8 cellular contexts compared by ENCODE assay signal in genomic region chr13:109610517-109610916, GRCh38.
DNase-seq lines count a peak whose midpoint lies in the region; ATAC-seq and TF ChIP-seq lines count a peak whose summit lies in the region.

No MANE protein-coding gene starts in this region.

- no peak overlapping the region for H3K27ac ChIP-seq in CD4-positive, alpha-beta T cell (ENCODE audit: low read depth, low read length)
- no peak overlapping the region for H3K27ac ChIP-seq in smooth muscle cell (ENCODE audit: low read depth)

- 77% methylated on average over 4 of the region's 4 CpGs for WGBS in smooth muscle cell (ENCODE audit: low lambda C conversion rate)

- no peaks in the 10 kb centered on the region for H4K20me1 ChIP-seq in smooth muscle cell (ENCODE audit: low read depth)

- ATAC-seq in CD4-positive, alpha-beta T cell (ENCODE audit: poor library complexity) = peak; percentile 74
- ATAC-seq in HG02798 (IDR thresholded peaks at IDR 0.05; ENCODE audit: poor library complexity, unreplicated experiment) (peak; percentile 62), GM18517 (IDR thresholded peaks at IDR 0.05; ENCODE audit: unreplicated experiment) (no peak), HG03521 (IDR thresholded peaks at IDR 0.05; ENCODE audit: unreplicated experiment) (no peak)
- ATAC-seq in activated CD4-positive, CD25-positive, alpha-beta regulatory T cell treated with anti-CD3 and anti-CD28 coated beads, Interleukin-2, amount 50 U/mL, for 24 hours = no peak

- H3K27ac Mint-ChIP-seq in CD4-positive, alpha-beta T cell = no peak overlapping the region
- H3K27ac Mint-ChIP-seq in activated CD4-positive, alpha-beta T cell treated with anti-CD3 and anti-CD28 coated beads, Interleukin-2, amount 10 ng/mL, durations not matched to agents 24 days and 14 days = no peak overlapping the region

- H2AFZ ChIP-seq in smooth muscle cell (ENCODE audit: low read depth) = no peak overlapping the region

- H3K36me3 ChIP-seq in smooth muscle cell (ENCODE audit: low read depth) = no peaks in the 10 kb centered on the region

- H3K9me3 Mint-ChIP-seq in CD4-positive, alpha-beta T cell = no peaks in the 10 kb centered on the region
- H3K9me3 Mint-ChIP-seq in activated CD4-positive, alpha-beta T cell treated with anti-CD3 and anti-CD28 coated beads, Interleukin-2, amount 10 ng/mL, durations not matched to agents 24 days and 14 days = no peaks in the 10 kb centered on the region

- no peak overlapping the region for H3K9ac ChIP-seq in smooth muscle cell (ENCODE audit: low read depth)

- H3F3A ChIP-seq in smooth muscle cell (ENCODE audit: low read depth) = no peaks in the 10 kb centered on the region

- POLR2A ChIA-PET in CD4-positive, alpha-beta T cell (lab: Charles Lee) = interaction anchor here (0.9 kb wide), 1 partner anchor 174 kb away, joined by 3 read pairs; no protein-coding TSS in a partner anchor

- no peaks in the 10 kb centered on the region for H3K4me1 ChIP-seq in smooth muscle cell (ENCODE audit: low read depth)

- H3K79me2 ChIP-seq in smooth muscle cell (ENCODE audit: low read depth) = no peaks in the 10 kb centered on the region

- H3K4me3 ChIP-seq in foreskin fibroblast (ENCODE audit: low read depth in 1 of 2, low read length in 2 of 2) (no peak overlapping the region), smooth muscle cell (no peak overlapping the region)

- no peak overlapping the region for H3K4me2 ChIP-seq in smooth muscle cell

- H3K36me3 Mint-ChIP-seq in CD4-positive, alpha-beta T cell (ENCODE audit: low read depth) = no peaks in the 10 kb centered on the region
- no peaks in the 10 kb centered on the region for H3K36me3 Mint-ChIP-seq in activated CD4-positive, alpha-beta T cell treated with anti-CD3 and anti-CD28 coated beads, Interleukin-2, amount 10 ng/mL, durations not matched to agents 24 days and 14 days (ENCODE audit: low read depth)

- no peaks in the 10 kb centered on the region for H3K9me3 ChIP-seq in CD4-positive, alpha-beta T cell (ENCODE audit: control insufficient read depth, low read length)
- no peaks in the 10 kb centered on the region for H3K9me3 ChIP-seq in smooth muscle cell (replicated peaks; ENCODE audit: low read depth)

- H3K27me3 ChIP-seq in CD4-positive, alpha-beta T cell (ENCODE audit: control insufficient read depth, insufficient read depth, low read length) = no peaks in the 10 kb centered on the region
- H3K27me3 ChIP-seq in smooth muscle cell (ENCODE audit: low read depth) = peaks cover 4% of the 10 kb centered on the region

- H3K27me3 Mint-ChIP-seq in CD4-positive, alpha-beta T cell = no peaks in the 10 kb centered on the region
- H3K27me3 Mint-ChIP-seq in activated CD4-positive, alpha-beta T cell treated with anti-CD3 and anti-CD28 coated beads, Interleukin-2, amount 10 ng/mL, durations not matched to agents 24 days and 14 days = peaks cover 2% of the 10 kb centered on the region

- peak; percentile 1 to 47 (median 19) for DNase-seq in CD4-positive, alpha-beta T cell
- peak; percentile 72 for DNase-seq in activated CD4-positive, alpha-beta T cell treated with anti-CD3 and anti-CD28 coated beads, Interleukin-2, amount 10 ng/mL, durations not matched to agents 24 days and 14 days
- DNase-seq in foreskin fibroblast = no peak
- DNase-seq in smooth muscle cell (lab: John Stamatoyannopoulos, UW; ENCODE audit: unreplicated experiment) = no peak

- no peak overlapping the region for H3K4me3 Mint-ChIP-seq in CD4-positive, alpha-beta T cell
- H3K4me3 Mint-ChIP-seq in activated CD4-positive, alpha-beta T cell treated with anti-CD3 and anti-CD28 coated beads, Interleukin-2, amount 10 ng/mL, durations not matched to agents 24 days and 14 days = no peak overlapping the region

- intact Hi-C loops in CD4-positive, alpha-beta T cell (cut with DNase I, micrococcal nuclease) = loop anchor here (1.0 to 2.0 kb wide), 2 partner anchors 180 to 181 kb away; no protein-coding TSS in a partner anchor
- intact Hi-C loops in activated CD4-positive, alpha-beta T cell treated with anti-CD3 and anti-CD28 coated beads, Interleukin-2, amount 10 ng/mL, durations not matched to agents 24 days and 14 days (cut with micrococcal nuclease) = no loop called here

- H3K4me1 Mint-ChIP-seq in CD4-positive, alpha-beta T cell (ENCODE audit: low read depth) = no peaks in the 10 kb centered on the region
- no peaks in the 10 kb centered on the region for H3K4me1 Mint-ChIP-seq in activated CD4-positive, alpha-beta T cell treated with anti-CD3 and anti-CD28 coated beads, Interleukin-2, amount 10 ng/mL, durations not matched to agents 24 days and 14 days

- CTCF ChIA-PET in CD4-positive, alpha-beta T cell (lab: Charles Lee) = no interaction called here

- TF ChIP-seq CTCF in CD4-positive, alpha-beta T cell (IDR thresholded peaks at IDR 0.05) = peak; percentile 45
- peak; percentile 33 for TF ChIP-seq CTCF in foreskin fibroblast (IDR thresholded peaks at IDR 0.05; ENCODE audit: low read depth, low read length)
- TF ChIP-seq CTCF in smooth muscle cell (IDR thresholded peaks at IDR 0.05; ENCODE audit: borderline replicate concordance, insufficient read depth, poor library complexity, severe bottlenecking) = peak; percentile 19

Comparison
In these comparisons a context has a peak if more than half of its experiments do, and no peak if none do; other contexts are left out.
1. ATAC-seq: peak in CD4-positive, alpha-beta T cell (single experiment) and HG02798 (single experiment); none in GM18517 (single experiment), activated CD4-positive, CD25-positive, alpha-beta regulatory T cell treated with anti-CD3 and anti-CD28 coated beads, Interleukin-2, amount 50 U/mL, for 24 hours (0 of 2) and HG03521 (single experiment).
2. DNase-seq: peak in CD4-positive, alpha-beta T cell (10 of 10) and activated CD4-positive, alpha-beta T cell treated with anti-CD3 and anti-CD28 coated beads, Interleukin-2, amount 10 ng/mL, durations not matched to agents 24 days and 14 days (single experiment); none in foreskin fibroblast (0 of 2) and smooth muscle cell (single experiment).
3. Peak in every context shown above with its lines, with median percentiles within 50 percentile points of each other: CTCF ChIP-seq.